8 cellular contexts compared by ENCODE assay signal in the genomic region with DNA sequence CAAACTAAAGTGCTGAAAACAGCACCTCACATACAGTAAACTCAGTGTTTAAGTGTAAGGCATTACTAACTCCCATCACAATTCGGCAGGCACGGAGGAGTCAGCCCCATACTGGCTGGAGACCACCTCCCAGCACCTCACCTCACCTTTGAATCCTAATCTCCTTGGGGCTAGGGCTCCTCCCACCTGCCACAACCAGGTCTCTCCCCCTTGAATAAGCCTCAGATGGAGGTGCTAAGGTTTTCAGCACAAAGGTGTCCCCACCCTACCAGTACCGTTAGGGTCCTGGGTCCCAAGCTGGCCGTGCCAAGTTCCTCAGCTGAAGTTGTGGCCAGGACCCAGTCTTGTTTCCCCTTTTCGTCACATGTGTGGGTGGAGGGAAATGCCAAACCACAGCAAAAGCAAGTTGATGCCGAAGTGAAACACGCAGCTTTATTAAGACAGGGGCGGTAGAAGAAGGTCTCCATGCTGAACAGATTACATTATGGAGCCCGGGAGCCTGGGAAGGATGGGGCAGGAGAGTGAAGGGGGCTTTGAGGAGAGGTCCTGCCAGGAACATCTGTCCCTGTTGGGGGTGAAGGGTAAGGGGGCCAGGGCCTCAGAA. TPM values are rescaled to one million over a fixed set of nuclear protein-coding genes. Genes with fewer than 3 reads are reported as not detected.
DNase-seq lines count a peak whose midpoint lies in the region; ATAC-seq and TF ChIP-seq lines count a peak whose summit lies in the region.

IGFLR1 (minus strand) TSS at position 332 of the 604 bp plus-strand sequence. CDS start 1,272 bp downstream, outside the sequence.

- H3K36me3 Mint-ChIP-seq in dendritic cell treated with granulocyte-macrophage colony-stimulating factor and Interleukin-4, amounts not matched to agents 40 ng/mL and 50 ng/mL, for 4 days (ENCODE audit: low read depth): peaks cover 91% of the 10 kb centered on the region

- H3K36me3 ChIP-seq in HEK293 (ENCODE audit: control insufficient read depth in 2 of 2, insufficient read depth in 1 of 2, low read length in 2 of 2) (peaks cover 37 to 51% of the 10 kb centered on the region in 2 experiments), WERI-Rb-1 (peaks cover 27% of the 10 kb centered on the region), prostate gland (peaks cover 8 to 16% of the 10 kb centered on the region in 2 donors)

- H3K9me3 ChIP-seq in HEK293 (ENCODE audit: control insufficient read depth, insufficient read depth, low read depth, low read length) (no peaks in the 10 kb centered on the region; the same call in none of the 2 replicates), WERI-Rb-1 (ENCODE audit: severe bottlenecking) (no peaks in the 10 kb centered on the region), prostate gland (no peaks in the 10 kb centered on the region)

- POLR2A ChIA-PET in HEK293 (lab: Yijun Ruan, JAX): interaction anchor here (1.2 to 2.6 kb wide), 3 partner anchors 12 to 32 kb away, joined by 3 to 39 read pairs (median 4); partner anchors contain the start of genes ARHGAP33 and HSPB6

- CTCF ChIA-PET in HEK293 (lab: Yijun Ruan, JAX): interaction anchor here (1.1 to 1.2 kb wide), 3 partner anchors 24 to 189 kb away, joined by 4 to 9 read pairs (median 4); no protein-coding TSS in a partner anchor

- H3K27me3 ChIP-seq in WERI-Rb-1 (ENCODE audit: insufficient read depth, low read depth, severe bottlenecking) (no peaks in the 10 kb centered on the region), prostate gland (replicated peaks; ENCODE audit: insufficient read depth) (no peaks in the 10 kb centered on the region)

- H3K9me3 Mint-ChIP-seq in dendritic cell treated with granulocyte-macrophage colony-stimulating factor and Interleukin-4, amounts not matched to agents 40 ng/mL and 50 ng/mL, for 4 days: no peaks in the 10 kb centered on the region

- TF ChIP-seq CTCF in HEK293 (tag by site-specific recombination; IDR thresholded peaks at IDR 0.05) (no peak), WERI-Rb-1 (IDR thresholded peaks at IDR 0.05; ENCODE audit: low read depth, low read length) (no peak), prostate gland (IDR thresholded peaks at IDR 0.05) (no peak)

- H3K4me3 ChIP-seq in HEK293 (ENCODE audit: low read depth, low read length): no peak within 1 kb of the TSS
- H3K4me3 ChIP-seq in WERI-Rb-1 (ENCODE audit: low read depth, low read length): peak within 1 kb of the TSS; percentile 72
- H3K4me3 ChIP-seq in prostate gland: peak within 1 kb of the TSS; percentile 39 to 54

- H3K27ac Mint-ChIP-seq in dendritic cell treated with granulocyte-macrophage colony-stimulating factor and Interleukin-4, amounts not matched to agents 40 ng/mL and 50 ng/mL, for 4 days: peak within 1 kb of the TSS; percentile 99

- peaks cover 71% of the 10 kb centered on the region for H3K4me1 Mint-ChIP-seq in dendritic cell treated with granulocyte-macrophage colony-stimulating factor and Interleukin-4, amounts not matched to agents 40 ng/mL and 50 ng/mL, for 4 days (ENCODE audit: low read depth)

- intact Hi-C loops in dendritic cell treated with granulocyte-macrophage colony-stimulating factor and Interleukin-4, amounts not matched to agents 40 ng/mL and 50 ng/mL, for 4 days (cut with micrococcal nuclease): loop anchor here (10.0 kb wide), 2 partner anchors 97 to 163 kb away; partner anchors contain the start of genes COX6B1, ETV2, HCST and NFKBID
- intact Hi-C loops in prostate gland (cut with DNase I): loop anchor here (5.0 to 10.0 kb wide), 2 partner anchors 190 to 473 kb away; partner anchors contain the start of genes ZNF146 and ZNF565

- H3K27me3 Mint-ChIP-seq in dendritic cell treated with granulocyte-macrophage colony-stimulating factor and Interleukin-4, amounts not matched to agents 40 ng/mL and 50 ng/mL, for 4 days: no peaks in the 10 kb centered on the region

- TF ChIP-seq POLR2A in prostate gland (IDR thresholded peaks at IDR 0.05): no peak

- H3K27ac ChIP-seq in HEK293 (ENCODE audit: extremely low read depth, low read depth, low read length) (peak within 1 kb of the TSS; percentile 97), WERI-Rb-1 (peak within 1 kb of the TSS; percentile 91), prostate gland (peak within 1 kb of the TSS in 1 of 2 donors; percentile 68)

- ATAC-seq in GM21515 (IDR thresholded peaks at IDR 0.05; ENCODE audit: unreplicated experiment) (no peak), SK-N-SH treated with all-trans-retinoic acid at 6 μM for 48 hours (no peak), GM21576 (IDR thresholded peaks at IDR 0.05; ENCODE audit: unreplicated experiment) (no peak)

- DNase-seq in WERI-Rb-1 (no peak), prostate gland (ENCODE audit: low spot score) (no peak), NCI-H2029 (lab: John Stamatoyannopoulos, UW) (no peak)

- H3K4me3 Mint-ChIP-seq in dendritic cell treated with granulocyte-macrophage colony-stimulating factor and Interleukin-4, amounts not matched to agents 40 ng/mL and 50 ng/mL, for 4 days: peak within 1 kb of the TSS; percentile 93

- WGBS in prostate gland: 79% methylated on average over 9 of the region's 9 CpGs

- H3K4me1 ChIP-seq in HEK293 (ENCODE audit: control insufficient read depth, insufficient read depth, low read length) (peaks cover 28% of the 10 kb centered on the region), prostate gland (replicated peaks) (peaks cover 11% of the 10 kb centered on the region)

TF ChIP-seq in HEK293, 187 proteins besides CTCF, POLR2A, EP300 and RAD21:
- TF ChIP-seq ZBTB48 (tag by site-specific recombination; IDR thresholded peaks at IDR 0.05) (no peak), ZNF335 (tag by site-specific recombination; conservative IDR thresholded peaks at IDR 0.05) (0 out of 2 replicates have a peak, but pooled peaks have one; percentile 83), YY2 (tag by site-specific recombination; IDR thresholded peaks at IDR 0.05) (0 out of 2 replicates have a peak, but pooled peaks have one; percentile 8), ZBTB21 (tag by site-specific recombination; IDR thresholded peaks at IDR 0.05) (0 out of 2 replicates have a peak, but pooled peaks have one; percentile 9), MZF1 (tag by site-specific recombination; IDR thresholded peaks at IDR 0.05; ENCODE audit: borderline replicate concordance) (no peak)
TF ChIP-seq in HEK293: peak in this region for 3.

TF ChIP-seq in SK-N-SH treated with all-trans-retinoic acid at 6 μM for 48 hours, 23 proteins besides CTCF, POLR2A, EP300 and RAD21 (continues in another document):
- TF ChIP-seq TOX (CRISPR knock-in tag; IDR thresholded peaks at IDR 0.05; ENCODE audit: borderline replicate concordance) (no peak), PATZ1 (CRISPR knock-in tag; IDR thresholded peaks at IDR 0.05; ENCODE audit: borderline replicate concordance) (no peak), GLIS3 (CRISPR knock-in tag; IDR thresholded peaks at IDR 0.05) (no peak), ZNF565 (CRISPR knock-in tag; conservative IDR thresholded peaks at IDR 0.05; ENCODE audit: low read depth) (no peak), TCF4 (CRISPR knock-in tag; IDR thresholded peaks at IDR 0.05; ENCODE audit: borderline replicate concordance) (no peak)
- TF ChIP-seq, protein P1, sequence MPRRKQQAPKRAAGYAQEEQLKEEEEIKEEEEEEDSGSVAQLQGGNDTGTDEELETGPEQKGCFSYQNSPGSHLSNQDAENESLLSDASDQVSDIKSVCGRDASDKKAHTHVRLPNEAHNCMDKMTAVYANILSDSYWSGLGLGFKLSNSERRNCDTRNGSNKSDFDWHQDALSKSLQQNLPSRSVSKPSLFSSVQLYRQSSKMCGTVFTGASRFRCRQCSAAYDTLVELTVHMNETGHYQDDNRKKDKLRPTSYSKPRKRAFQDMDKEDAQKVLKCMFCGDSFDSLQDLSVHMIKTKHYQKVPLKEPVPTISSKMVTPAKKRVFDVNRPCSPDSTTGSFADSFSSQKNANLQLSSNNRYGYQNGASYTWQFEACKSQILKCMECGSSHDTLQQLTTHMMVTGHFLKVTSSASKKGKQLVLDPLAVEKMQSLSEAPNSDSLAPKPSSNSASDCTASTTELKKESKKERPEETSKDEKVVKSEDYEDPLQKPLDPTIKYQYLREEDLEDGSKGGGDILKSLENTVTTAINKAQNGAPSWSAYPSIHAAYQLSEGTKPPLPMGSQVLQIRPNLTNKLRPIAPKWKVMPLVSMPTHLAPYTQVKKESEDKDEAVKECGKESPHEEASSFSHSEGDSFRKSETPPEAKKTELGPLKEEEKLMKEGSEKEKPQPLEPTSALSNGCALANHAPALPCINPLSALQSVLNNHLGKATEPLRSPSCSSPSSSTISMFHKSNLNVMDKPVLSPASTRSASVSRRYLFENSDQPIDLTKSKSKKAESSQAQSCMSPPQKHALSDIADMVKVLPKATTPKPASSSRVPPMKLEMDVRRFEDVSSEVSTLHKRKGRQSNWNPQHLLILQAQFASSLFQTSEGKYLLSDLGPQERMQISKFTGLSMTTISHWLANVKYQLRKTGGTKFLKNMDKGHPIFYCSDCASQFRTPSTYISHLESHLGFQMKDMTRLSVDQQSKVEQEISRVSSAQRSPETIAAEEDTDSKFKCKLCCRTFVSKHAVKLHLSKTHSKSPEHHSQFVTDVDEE (CRISPR knock-in tag; IDR thresholded peaks at IDR 0.05): no peak
- TF ChIP-seq, protein P2, sequence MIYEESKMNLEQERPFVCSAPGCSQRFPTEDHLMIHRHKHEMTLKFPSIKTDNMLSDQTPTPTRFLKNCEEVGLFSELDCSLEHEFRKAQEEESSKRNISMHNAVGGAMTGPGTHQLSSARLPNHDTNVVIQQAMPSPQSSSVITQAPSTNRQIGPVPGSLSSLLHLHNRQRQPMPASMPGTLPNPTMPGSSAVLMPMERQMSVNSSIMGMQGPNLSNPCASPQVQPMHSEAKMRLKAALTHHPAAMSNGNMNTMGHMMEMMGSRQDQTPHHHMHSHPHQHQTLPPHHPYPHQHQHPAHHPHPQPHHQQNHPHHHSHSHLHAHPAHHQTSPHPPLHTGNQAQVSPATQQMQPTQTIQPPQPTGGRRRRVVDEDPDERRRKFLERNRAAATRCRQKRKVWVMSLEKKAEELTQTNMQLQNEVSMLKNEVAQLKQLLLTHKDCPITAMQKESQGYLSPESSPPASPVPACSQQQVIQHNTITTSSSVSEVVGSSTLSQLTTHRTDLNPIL (CRISPR knock-in tag; IDR thresholded peaks at IDR 0.05; ENCODE audit: low read depth): no peak

RNA-seq across cellular contexts. Expression of gene IGFLR1, which starts in this region (rescaled TPM):
- 10 to 100 TPM in 1 of 2 donors, 1 to 10 TPM in 1; 9.4 to 16.1 TPM for total RNA-seq in prostate gland
